8 cellular contexts compared by ENCODE assay signal in genomic region chr9:134449180-134449916, GRCh38.
DNase-seq lines count a peak whose midpoint lies in the region; ATAC-seq and TF ChIP-seq lines count a peak whose summit lies in the region.

No MANE protein-coding gene starts in this region.

- CTCF ChIA-PET in BJ (lab: Yijun Ruan, JAX) = interaction anchor here (0.6 to 5.2 kb wide), 70 partner anchors 11 to 966 kb away, joined by 3 to 56 read pairs (median 4); partner anchors contain the start of genes COL5A1 and RNU6ATAC

- POLR2A ChIA-PET in BJ (lab: Charles Lee) = interaction anchor here (0.6 to 1.1 kb wide), 3 partner anchors 194 to 284 kb away, joined by 3 to 4 read pairs (median 3); no protein-coding TSS in a partner anchor

- no peak overlapping the region for H3K9ac ChIP-seq in NT2/D1 (ENCODE audit: insufficient read length, low read depth)

- H3K36me3 ChIP-seq in BJ (ENCODE audit: control insufficient read depth, insufficient read depth, low read length) (no peaks in the 10 kb centered on the region), NT2/D1 (ENCODE audit: insufficient read depth, insufficient read length, low read length) (no peaks in the 10 kb centered on the region), mucosa of descending colon (ENCODE audit: low read depth) (no peaks in the 10 kb centered on the region)

- no peak overlapping the region for H3K4me3 ChIP-seq in BJ (ENCODE audit: low read depth, low read length)
- H3K4me3 ChIP-seq in HL-60 (replicated peaks; ENCODE audit: insufficient read depth, low read length) = no peak overlapping the region
- no peak overlapping the region for H3K4me3 ChIP-seq in NT2/D1 (ENCODE audit: insufficient read length, low read depth)
- no peak overlapping the region for H3K4me3 ChIP-seq in epithelial cell of esophagus (ENCODE audit: low read length)
- H3K4me3 ChIP-seq in mucosa of descending colon = no peak overlapping the region

- H3K27ac ChIP-seq in HL-60 (replicated peaks) = no peak overlapping the region

- peaks cover 6% of the 10 kb centered on the region for H3K4me1 ChIP-seq in NT2/D1 (ENCODE audit: insufficient read depth, insufficient read length)
- H3K4me1 ChIP-seq in mucosa of descending colon (ENCODE audit: low read depth) = no peaks in the 10 kb centered on the region

- DNase-seq in BJ (ENCODE audit: low read depth) (peak; percentile 70), GM19238 (ENCODE audit: insufficient read length, low spot score) (peak; percentile 92), HL-60 (ENCODE audit: low read depth in 1 of 2, low spot score in 1 of 2) (peak; percentile 63 to 91), NT2/D1 (ENCODE audit: low read depth, low spot score) (peak; percentile 89), epithelial cell of esophagus (ENCODE audit: low read depth) (peak; percentile 82), mucosa of descending colon (peak; percentile 87 to 89 (median 89))
- DNase-seq in activated CD8-positive, alpha-beta memory T cell treated with anti-CD3 and anti-CD28 coated beads, Interleukin-2, amount 50 U/mL, for 24 hours (ENCODE audit: extremely low read depth) = peak; percentile 64
- DNase-seq in stimulated activated CD8-positive, alpha-beta memory T cell treated with anti-CD3 and anti-CD28 coated beads, Interleukin-7, amount 100 ng/mL, for 1 hour (ENCODE audit: low read depth in 2 of 2) = peak; percentile 60 to 66

- peaks cover 36% of the 10 kb centered on the region for H3K9me3 ChIP-seq in NT2/D1 (ENCODE audit: insufficient read depth, low read length)
- peaks cover 8% of the 10 kb centered on the region for H3K9me3 ChIP-seq in mucosa of descending colon

- TF ChIP-seq CTCF in BJ (IDR thresholded peaks at IDR 0.05; ENCODE audit: insufficient read depth, low read depth, low read length) = peak; percentile 92
- TF ChIP-seq CTCF in HL-60 (IDR thresholded peaks at IDR 0.05; ENCODE audit: insufficient read depth, low read length) = peak; percentile 80
- TF ChIP-seq CTCF in epithelial cell of esophagus (IDR thresholded peaks at IDR 0.05; ENCODE audit: insufficient read depth, low read depth, low read length, missing control alignments) = peak; percentile 82
- TF ChIP-seq CTCF in mucosa of descending colon (IDR thresholded peaks at IDR 0.05) = peak; percentile 80

- intact Hi-C loops in mucosa of descending colon (cut with DNase I, micrococcal nuclease) = no loop called here

- H3K27me3 ChIP-seq in BJ (ENCODE audit: control insufficient read depth, insufficient read depth, low read length) (no peaks in the 10 kb centered on the region), HL-60 (ENCODE audit: insufficient read depth, poor library complexity, severe bottlenecking) (no peaks in the 10 kb centered on the region), NT2/D1 (ENCODE audit: insufficient read depth, insufficient read length) (no peaks in the 10 kb centered on the region)

- peak; percentile 98 for ATAC-seq in mucosa of descending colon
